ENCODE assay signal across 8 cellular contexts in the genomic region with DNA sequence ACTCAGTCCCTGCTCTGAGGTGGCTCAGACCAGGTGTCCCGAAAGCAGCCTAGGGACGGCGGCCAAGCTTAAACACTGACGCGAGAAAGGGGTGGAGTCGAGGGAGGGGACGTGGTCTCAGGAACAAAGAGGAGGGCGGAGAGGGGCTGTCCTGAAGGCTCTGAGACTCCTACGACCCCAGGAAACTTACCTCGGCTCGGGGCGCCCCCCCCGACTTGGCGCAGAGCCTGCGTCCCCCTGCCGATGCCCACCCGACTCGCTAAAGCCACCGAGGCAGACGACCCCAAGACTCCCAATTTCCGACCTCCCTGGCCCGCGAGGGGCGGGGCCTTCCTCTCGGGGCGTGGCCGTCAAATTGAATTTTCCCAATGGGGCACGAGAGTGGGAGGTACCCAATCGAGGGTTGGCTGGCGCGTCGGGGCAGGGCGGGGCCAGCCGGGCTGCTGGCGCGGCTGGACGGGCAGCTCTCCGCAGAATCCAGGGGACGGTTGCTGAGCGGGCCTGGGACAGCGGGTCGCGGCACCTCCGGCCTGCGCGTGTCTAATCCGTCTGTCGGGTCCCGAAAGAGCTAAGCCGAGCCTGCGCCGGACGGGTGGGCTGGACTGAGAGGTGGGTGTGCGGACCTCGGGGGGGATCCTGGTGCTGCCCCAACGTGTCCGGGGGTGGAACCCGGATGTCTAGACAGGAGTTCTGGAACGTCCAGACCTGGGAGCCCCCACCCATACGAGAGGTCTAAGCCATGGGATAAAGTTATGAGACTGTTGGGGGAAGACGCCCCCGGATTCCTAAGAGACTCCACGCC. TPM values are rescaled to one million over a fixed set of nuclear protein-coding genes. Genes with fewer than 3 reads are reported as not detected.
DNase-seq lines count a peak whose midpoint lies in the region; FAIRE-seq and TF ChIP-seq lines count a peak whose summit lies in the region.

A gene (plus strand): TSS at position 471 of the 802 bp plus-strand sequence. CDS start 1,941 bp downstream, outside the sequence.

- peaks cover 51% of the 10 kb centered on the region for H3K4me1 ChIP-seq in OCI-LY1 (ENCODE audit: insufficient read depth, low read length, severe bottlenecking)
- peaks cover 33% of the 10 kb centered on the region for H3K4me1 ChIP-seq in endothelial cell of umbilical vein (ENCODE audit: control insufficient read depth, extremely low read depth, insufficient read depth, low read length)
- H3K4me1 ChIP-seq in mononuclear cell (ENCODE audit: insufficient read depth, low read length) = peaks cover 44% of the 10 kb centered on the region

- H3K79me2 ChIP-seq in OCI-LY1 (ENCODE audit: insufficient read depth, low read length) = no peaks in the 10 kb centered on the region
- peaks cover 47% of the 10 kb centered on the region for H3K79me2 ChIP-seq in endothelial cell of umbilical vein (ENCODE audit: control insufficient read depth, insufficient read depth, low read length)

- DNase-seq in COLO668 (lab: John Stamatoyannopoulos, UW; ENCODE audit: unreplicated experiment) (peak; percentile 92), GM20000 (ENCODE audit: low spot score) (peak; percentile 93), HT1080 (ENCODE audit: low read depth) (peak; percentile 87), activated T-cell treated with anti-CD3 and anti-CD28 coated beads for 1 hour (ENCODE audit: low read depth) (peak; percentile 88), endothelial cell of umbilical vein (ENCODE audit: low read depth, low spot score) (peak; percentile 96)
- peak; percentile 84 to 88 for DNase-seq in stimulated activated CD8-positive, alpha-beta memory T cell treated with anti-CD3 and anti-CD28 coated beads, Interleukin-2, amount 100 ng/mL, for 48 hours (ENCODE audit: low read depth in 2 of 2)

- H3K4me3 ChIP-seq in OCI-LY1 (ENCODE audit: low read depth, low read length, poor library complexity, severe bottlenecking) (peak within 1 kb of the TSS; percentile 68), endothelial cell of umbilical vein (replicated peaks in 1 of 3; ENCODE audit: insufficient read depth in 1 of 3, low read depth in 1 of 3, low read length in 3 of 3) (peak within 1 kb of the TSS; percentile 47 to 85 (median 65)), mononuclear cell (ENCODE audit: low read length) (peak within 1 kb of the TSS; percentile 49)

- TSS peak; percentile 73 for BruUV-seq in endothelial cell of umbilical vein (replicated peaks; lab: Mats Ljungman, UMichigan)

- H3K27ac ChIP-seq in OCI-LY1 (ENCODE audit: low read depth, low read length, poor library complexity, severe bottlenecking) (peak within 1 kb of the TSS; percentile 0), endothelial cell of umbilical vein (ENCODE audit: insufficient read depth, low read depth, low read length) (peak within 1 kb of the TSS; percentile 96)

- no peaks in the 10 kb centered on the region for H3K27me3 ChIP-seq in OCI-LY1 (ENCODE audit: insufficient read depth, low read length)
- H3K27me3 ChIP-seq in endothelial cell of umbilical vein (ENCODE audit: control insufficient read depth in 2 of 2, insufficient read depth in 2 of 2, low read length in 2 of 2) = no peaks in the 10 kb centered on the region
- no peaks in the 10 kb centered on the region for H3K27me3 ChIP-seq in mononuclear cell (ENCODE audit: insufficient read depth, low read length)

- H3K9me3 ChIP-seq in OCI-LY1 (ENCODE audit: low read length) (no peaks in the 10 kb centered on the region), endothelial cell of umbilical vein (replicated peaks; ENCODE audit: control insufficient read depth, insufficient read depth, low read length) (no peaks in the 10 kb centered on the region), mononuclear cell (ENCODE audit: low read depth, low read length) (no peaks in the 10 kb centered on the region)

- H3K9me1 ChIP-seq in endothelial cell of umbilical vein (replicated peaks; ENCODE audit: control insufficient read depth, extremely low read depth, insufficient read depth, low read length) = no peaks in the 10 kb centered on the region

- peak within 1 kb of the TSS; percentile 94 for H3K4me2 ChIP-seq in OCI-LY1 (ENCODE audit: low read length)
- peak within 1 kb of the TSS; percentile 74 for H3K4me2 ChIP-seq in endothelial cell of umbilical vein (ENCODE audit: insufficient read depth, low read length)

- CTCF ChIA-PET in endothelial cell of umbilical vein (lab: Charles Lee) = interaction anchor here (1.0 to 5.9 kb wide), 9 partner anchors 15 to 192 kb away, joined by 3 to 130 read pairs (median 4); a partner anchor contains a TSS

- H3K36me3 ChIP-seq in OCI-LY1 (ENCODE audit: insufficient read depth, low read length) (no peaks in the 10 kb centered on the region), endothelial cell of umbilical vein (ENCODE audit: control insufficient read depth in 2 of 2, extremely low read depth in 1 of 2, insufficient read depth in 2 of 2, low read length in 2 of 2) (peaks cover 0 to 4% of the 10 kb centered on the region in 2 experiments)

- peak within 1 kb of the TSS; percentile 57 for H3K9ac ChIP-seq in OCI-LY1 (ENCODE audit: low read length)
- peak within 1 kb of the TSS; percentile 93 for H3K9ac ChIP-seq in endothelial cell of umbilical vein (replicated peaks; ENCODE audit: extremely low read depth, insufficient read depth, low read length)

- H2AFZ ChIP-seq in OCI-LY1 (ENCODE audit: low read length) (no peak within 1 kb of the TSS), endothelial cell of umbilical vein (ENCODE audit: low read depth, low read length) (peak within 1 kb of the TSS; percentile 69)

- H3F3A ChIP-seq in OCI-LY1 (ENCODE audit: insufficient read depth, low read length) = no peaks in the 10 kb centered on the region

- intact Hi-C loops in endothelial cell of umbilical vein (cut with micrococcal nuclease) = loop anchor here (1.0 kb wide), 1 partner anchor 35 kb away; no protein-coding TSS in a partner anchor

- TF ChIP-seq POLR2A in endothelial cell of umbilical vein (IDR thresholded peaks at IDR 0.05; ENCODE audit: low read depth, low read length) = peak; percentile 97

- TF ChIP-seq CTCF in GM20000 (IDR thresholded peaks at IDR 0.05; ENCODE audit: extremely low read depth, missing control alignments) (no peak), OCI-LY1 (IDR thresholded peaks at IDR 0.05; ENCODE audit: low read length) (0 out of 2 replicates have a peak, but pooled peaks have one; percentile 25), endothelial cell of umbilical vein (IDR thresholded peaks at IDR 0.05; ENCODE audit: extremely low read depth in 1 of 2, insufficient read depth in 1 of 2, low read depth in 1 of 2, low read length in 2 of 2) (no peak)

- no peaks in the 10 kb centered on the region for H3K9me2 ChIP-seq in OCI-LY1 (ENCODE audit: low read depth, low read length)

- dilution Hi-C loops in endothelial cell of umbilical vein (cut with MboI; ENCODE audit: extremely low pct_ligation_motif_present, low sequenced_read_pairs) = no loop called here

- H4K20me1 ChIP-seq in OCI-LY1 (ENCODE audit: insufficient read depth, low read length) (no peaks in the 10 kb centered on the region), endothelial cell of umbilical vein (replicated peaks; ENCODE audit: control insufficient read depth, extremely low read depth, insufficient read depth, low read length) (no peaks in the 10 kb centered on the region)

- peak; percentile 93 for FAIRE-seq in endothelial cell of umbilical vein (lab: Jason Lieb, UNC)

- POLR2A ChIA-PET in endothelial cell of umbilical vein (lab: Charles Lee) = interaction anchor here (0.6 to 3.1 kb wide), 13 partner anchors 8 to 436 kb away, joined by 3 to 44 read pairs (median 5); a partner anchor contains a TSS

TF ChIP-seq in endothelial cell of umbilical vein, 7 proteins besides CTCF, POLR2A, EP300 and RAD21:
- TF ChIP-seq POLR2AphosphoS5 (IDR thresholded peaks at IDR 0.05; ENCODE audit: insufficient read depth, low read depth, low read length) (peak; percentile 96), MYC (IDR thresholded peaks at IDR 0.05; ENCODE audit: low read depth, low read length) (no peak), JUN (IDR thresholded peaks at IDR 0.05; ENCODE audit: borderline replicate concordance, insufficient read depth, insufficient read length, low read depth) (no peak)
TF ChIP-seq in endothelial cell of umbilical vein: peak in this region for 1.

RNA-seq across cellular contexts. Expression of the gene that starts here (rescaled TPM):
- 96.3 and 116 TPM in 2 replicates for total RNA-seq in HT1080 (2014; rRNA removed; shearing (Covaris generic))
- 91.7 and 101 TPM in 2 replicates for polyA plus RNA-seq in HT1080 (2015; cell fraction: cytosol; rRNA removed)
- 314 and 335 TPM in 2 replicates for polyA plus RNA-seq in HT1080 (2015; cell fraction: nucleus; rRNA removed)
- total RNA-seq in endothelial cell of umbilical vein = 197 and 201 TPM in 2 replicates
- polyA plus RNA-seq in endothelial cell of umbilical vein = 56.0 and 59.0 TPM in 2 replicates
- polyA plus RNA-seq in endothelial cell of umbilical vein (2011; cell fraction: cytosol; rRNA removed) = 34.9 and 37.7 TPM in 2 replicates
- polyA plus RNA-seq in endothelial cell of umbilical vein (2011; cell fraction: nucleus; rRNA removed) = 164 and 190 TPM in 2 replicates
- polyA plus RNA-seq in endothelial cell of umbilical vein (2012) = 51.7 and 108 TPM in 2 replicates
- polyA minus RNA-seq in endothelial cell of umbilical vein = 37.2 and 45.0 TPM in 2 replicates
- 7.0 TPM for polyA minus RNA-seq in endothelial cell of umbilical vein (2011; cell fraction: cytosol; rRNA and poly(A)+ RNA removed)
- polyA minus RNA-seq in endothelial cell of umbilical vein (2011; cell fraction: nucleus; rRNA and poly(A)+ RNA removed) = 46.6 and 75.9 TPM in 2 replicates
- 2.8 TPM for total RNA-seq in mononuclear cell

Comparison
In these comparisons a context has a peak if more than half of its experiments do, and no peak if none do; other contexts are left out.
1. Peak in every context shown above with its lines: DNase-seq, H3K4me3 ChIP-seq and H3K27ac ChIP-seq.
2. RNA of the gene that starts here (total RNA-seq): 197 to 201 TPM in endothelial cell of umbilical vein and 96.3 to 116 TPM in HT1080; 2.8 TPM in mononuclear cell (single experiment); every median in the first group is over 10 times any median in the second.